ENCODE assay signal across 15 cellular contexts in genomic region chr1:229076217-229076616, GRCh38.
"Had no signal": no experiment of that assay in that cellular context is flagged by ENCODE, and none has a peak within 500 bp of the region (broad histone marks: within the 10 kb centered on the region; RNA-seq: fewer than 3 reads in every experiment).

No MANE protein-coding gene starts in this region.

- H3K9me3 ChIP-seq: MG63 had no signal

- DNase-seq: Karpas-422, KG1, MG63, NCI-H1092, NCI-H1417 treated with DMSO at 0.1 percent for 48 hours, NCI-H146, NCI-H1930, NCI-H2171, NCI-H226, NCI-H510A, NCI-H524 treated with DMSO at 0.1 percent for 48 hours, NCI-H774, Right ventricle myocardium superior, RPMI8226 had no signal

- H3K27me3 ChIP-seq: MG63 had no signal

- H3K36me3 ChIP-seq: MG63 had no signal

- ATAC-seq: SK-N-SH treated with all-trans-retinoic acid at 6 μM for 48 hours had no signal

- H3K4me3 ChIP-seq: MG63 had no signal
